Comparison of ENCODE assay signal across 19 cellular contexts in genomic region chr13:51158923-51159322, GRCh38. TPM values are rescaled to one million over a fixed set of nuclear protein-coding genes. Genes with fewer than 3 reads are reported as not detected.
DNase-seq lines count a peak whose midpoint lies in the region; ATAC-seq and TF ChIP-seq lines count a peak whose summit lies in the region.
"Had no signal": no experiment of that assay in that cellular context is flagged by ENCODE, and none has a peak within 500 bp of the region (broad histone marks: within the 10 kb centered on the region; RNA-seq: fewer than 3 reads in every experiment).

No MANE protein-coding gene starts in this region.

- no peaks in the 10 kb centered on the region for H3K27me3 ChIP-seq in right atrium auricular region
- H3K27me3 ChIP-seq: colonic mucosa had no signal

- no peaks in the 10 kb centered on the region for H3K9me3 ChIP-seq in right atrium auricular region
- H3K9me3 ChIP-seq: colonic mucosa, heart left ventricle, psoas muscle had no signal

- H3K36me3 Mint-ChIP-seq in activated T-cell treated with anti-CD3 and anti-CD28 coated beads, Interleukin-2, amount 50 U/mL, for 72 hours (ENCODE audit: insufficient read depth in 2 of 2) = no peaks in the 10 kb centered on the region
- H3K36me3 Mint-ChIP-seq: naive thymus-derived CD8-positive, alpha-beta T cell had no signal

- H3K4me3 ChIP-seq in right atrium auricular region = no peak overlapping the region
- H3K4me3 ChIP-seq: colonic mucosa, heart left ventricle, psoas muscle had no signal

- ATAC-seq in activated T-cell treated with anti-CD3 and anti-CD28 coated beads, Interleukin-2, amount 50 U/mL, for 72 hours (replicated peaks in 1 of 2) = peak; percentile 31 to 48
- ATAC-seq in stimulated activated naive CD8-positive, alpha-beta T cell treated with anti-CD3 and anti-CD28 coated beads, Interleukin-15, amount 100 ng/mL, for 72 hours = peak; percentile 46
- ATAC-seq: heart left ventricle; naive thymus-derived CD8-positive, alpha-beta T cell; psoas muscle; Right ventricle myocardium inferior had no signal

- H3K27ac ChIP-seq in right atrium auricular region = no peak overlapping the region
- H3K27ac ChIP-seq: colonic mucosa, heart left ventricle, psoas muscle had no signal

- H3K27me3 Mint-ChIP-seq in activated T-cell treated with anti-CD3 and anti-CD28 coated beads, Interleukin-2, amount 50 U/mL, for 72 hours (ENCODE audit: low read depth) = peaks cover 4% of the 10 kb centered on the region
- H3K27me3 Mint-ChIP-seq in stimulated activated naive CD8-positive, alpha-beta T cell treated with anti-CD3 and anti-CD28 coated beads, Interleukin-15, amount 100 ng/mL, for 72 hours = peaks cover 7% of the 10 kb centered on the region

- peaks cover 25% of the 10 kb centered on the region for H3K4me1 Mint-ChIP-seq in activated T-cell treated with anti-CD3 and anti-CD28 coated beads, Interleukin-2, amount 50 U/mL, for 72 hours (ENCODE audit: low read depth)
- peaks cover 18% of the 10 kb centered on the region for H3K4me1 Mint-ChIP-seq in stimulated activated naive CD8-positive, alpha-beta T cell treated with anti-CD3 and anti-CD28 coated beads, Interleukin-15, amount 100 ng/mL, for 72 hours
- H3K4me1 Mint-ChIP-seq: naive thymus-derived CD8-positive, alpha-beta T cell had no signal

- H3K27ac Mint-ChIP-seq in activated T-cell treated with anti-CD3 and anti-CD28 coated beads, Interleukin-2, amount 50 U/mL, for 72 hours = no peak overlapping the region
- H3K27ac Mint-ChIP-seq in stimulated activated naive CD8-positive, alpha-beta T cell treated with anti-CD3 and anti-CD28 coated beads, Interleukin-15, amount 100 ng/mL, for 72 hours = no peak overlapping the region
- H3K27ac Mint-ChIP-seq: naive thymus-derived CD8-positive, alpha-beta T cell had no signal

- H3K4me3 Mint-ChIP-seq in activated T-cell treated with anti-CD3 and anti-CD28 coated beads, Interleukin-2, amount 50 U/mL, for 72 hours = no peak overlapping the region
- no peak overlapping the region for H3K4me3 Mint-ChIP-seq in stimulated activated naive CD8-positive, alpha-beta T cell treated with anti-CD3 and anti-CD28 coated beads, Interleukin-15, amount 100 ng/mL, for 72 hours
- H3K4me3 Mint-ChIP-seq: naive thymus-derived CD8-positive, alpha-beta T cell had no signal

- no peaks in the 10 kb centered on the region for H3K4me1 ChIP-seq in right atrium auricular region
- H3K4me1 ChIP-seq: colonic mucosa, psoas muscle had no signal

- H3K9me3 Mint-ChIP-seq in activated T-cell treated with anti-CD3 and anti-CD28 coated beads, Interleukin-2, amount 50 U/mL, for 72 hours = no peaks in the 10 kb centered on the region
- H3K9me3 Mint-ChIP-seq in stimulated activated naive CD8-positive, alpha-beta T cell treated with anti-CD3 and anti-CD28 coated beads, Interleukin-15, amount 100 ng/mL, for 72 hours = no peaks in the 10 kb centered on the region
- H3K9me3 Mint-ChIP-seq: naive thymus-derived CD8-positive, alpha-beta T cell had no signal

- no peak for TF ChIP-seq CTCF in right atrium auricular region (IDR thresholded peaks at IDR 0.05)

- no peaks in the 10 kb centered on the region for H3K36me3 ChIP-seq in right atrium auricular region
- H3K36me3 ChIP-seq: colonic mucosa, heart left ventricle had no signal

- DNase-seq in activated T-cell treated with anti-CD3 and anti-CD28 coated beads, Interleukin-2, amount 50 U/mL, for 72 hours = peak in 1 of 2 donors; percentile 13
- DNase-seq in activated T-cell treated with anti-CD3 and anti-CD28 coated beads for 4 hours (no peak), RPMI7951 (ENCODE audit: low read depth) (peak; percentile 9), fibroblast of gingiva (ENCODE audit: low read depth) (peak; percentile 9), SHP77 (lab: John Stamatoyannopoulos, UW) (no peak), cerebellar nuclear complex (lab: John Stamatoyannopoulos, UW) (no peak), right atrium auricular region (ENCODE audit: low spot score) (no peak)
- DNase-seq in stimulated activated naive CD8-positive, alpha-beta T cell treated with anti-CD3 and anti-CD28 coated beads, Interleukin-15, amount 100 ng/mL, for 72 hours = no peak
- DNase-seq: activated CD4-positive, alpha-beta T cell treated with anti-CD3 and anti-CD28 coated beads for 1 hour; aorta; colonic mucosa; heart left ventricle; KBM-7; naive thymus-derived CD8-positive, alpha-beta T cell; NCI-H1105 treated with DMSO at 0.1 percent for 48 hours; psoas muscle had no signal

RNA-seq across cellular contexts. Expression of gene C13orf42, which starts 47.8 kb away (rescaled TPM):
- total RNA-seq in activated T-cell treated with anti-CD3 and anti-CD28 coated beads, Interleukin-2, amount 50 U/mL, for 72 hours = not detected
- total RNA-seq in RPMI7951 (2014; rRNA removed; shearing (Covaris generic)) = not detected in 2 replicates
- not detected for total RNA-seq in right atrium auricular region
- total RNA-seq: aorta; colonic mucosa; heart left ventricle; lung microvascular endothelial cell; naive thymus-derived CD8-positive, alpha-beta T cell; psoas muscle; Right ventricle myocardium inferior; T-helper 2 cell treated with Interferon-gamma antibody and Interleukin-4, amounts not matched to agents 100 ng/mL and 5 ng/mL, for 36 hours had no signal

Comparison
In these comparisons a context has a peak if more than half of its experiments do, and no peak if none do; other contexts are left out.
1. DNase-seq: peak in RPMI7951 (single experiment) and fibroblast of gingiva (single experiment); none in activated T-cell treated with anti-CD3 and anti-CD28 coated beads for 4 hours (single experiment), stimulated activated naive CD8-positive, alpha-beta T cell treated with anti-CD3 and anti-CD28 coated beads, Interleukin-15, amount 100 ng/mL, for 72 hours (0 of 2), SHP77 (0 of 2), cerebellar nuclear complex (0 of 2) and right atrium auricular region (single experiment).